ENCODE assay signal across 22 cellular contexts in the genomic region with DNA sequence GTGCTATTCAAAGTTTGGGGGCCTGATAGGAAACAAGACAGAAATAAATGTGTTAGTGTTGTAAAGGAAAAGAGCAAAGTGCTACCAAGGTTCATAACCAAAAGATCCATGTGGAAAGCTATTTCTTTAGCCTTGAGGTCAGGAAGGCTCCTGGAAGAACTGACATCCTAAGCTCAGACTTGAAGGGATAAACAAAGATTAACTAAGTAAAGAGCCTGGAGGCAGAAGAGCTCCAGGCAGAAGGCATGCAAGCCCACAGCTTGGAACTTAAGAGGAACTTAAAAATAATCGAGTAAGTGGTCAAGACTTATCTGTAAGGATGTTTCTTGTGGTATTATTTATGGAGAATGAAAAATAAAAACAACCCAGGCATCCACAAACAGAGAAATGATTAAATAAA.
"Had no signal": no experiment of that assay in that cellular context is flagged by ENCODE, and none has a peak within 500 bp of the region (broad histone marks: within the 10 kb centered on the region; RNA-seq: fewer than 3 reads in every experiment).

No MANE protein-coding gene starts in this region.

- H3K27ac ChIP-seq: foreskin keratinocyte, heart right ventricle, lower lobe of right lung, parathyroid adenoma, right lobe of liver, suprapubic skin, transverse colon, upper lobe of right lung, uterus had no signal

- ATAC-seq: effector memory CD8-positive, alpha-beta T cell; foreskin keratinocyte; heart right ventricle; left ventricle myocardium superior; lower lobe of right lung; natural killer cell; right lobe of liver; stimulated activated naive CD8-positive, alpha-beta T cell treated with anti-CD3 and anti-CD28 coated beads, Interleukin-15, amount 100 ng/mL, for 72 hours; upper lobe of right lung had no signal

- H3K9ac ChIP-seq: parathyroid adenoma had no signal

- H3K4me1 ChIP-seq: foreskin keratinocyte, heart right ventricle, lower lobe of right lung, parathyroid adenoma, right lobe of liver, suprapubic skin, transverse colon, upper lobe of right lung, uterus had no signal

- H3K79me2 ChIP-seq: parathyroid adenoma had no signal

- H3K27me3 ChIP-seq: foreskin keratinocyte, heart right ventricle, right lobe of liver, suprapubic skin, transverse colon, upper lobe of right lung, uterus had no signal

- DNase-seq: cortex of kidney; effector memory CD8-positive, alpha-beta T cell; foreskin keratinocyte; glutamatergic neuron; heart right ventricle; hippocampal formation; left ventricle myocardium superior; lower lobe of right lung; natural killer cell; right lobe of liver; small intestine; stimulated activated CD4-positive, alpha-beta T cell treated with anti-CD3 and anti-CD28 coated beads, Interleukin-12 subunit alpha, Interleukin-12 subunit beta, amount 100 ng/mL, for 4 hours; stimulated activated CD4-positive, alpha-beta T cell treated with anti-CD3 and anti-CD28 coated beads, Interleukin-1b, Interleukin-23, amount 100 ng/mL, for 48 hours; stimulated activated CD4-positive, alpha-beta T cell treated with anti-CD3 and anti-CD28 coated beads, Interleukin-4, amount 100 ng/mL, for 1 hour; stimulated activated CD8-positive, alpha-beta memory T cell treated with anti-CD3 and anti-CD28 coated beads, Interleukin-4, amount 100 ng/mL, for 48 hours; stimulated activated naive CD4-positive, alpha-beta T cell; stimulated activated naive CD8-positive, alpha-beta T cell treated with anti-CD3 and anti-CD28 coated beads, Interleukin-15, amount 100 ng/mL, for 72 hours; transverse colon; upper lobe of right lung; uterus had no signal

- H3K36me3 ChIP-seq: heart right ventricle, lower lobe of right lung, right lobe of liver, suprapubic skin, transverse colon, upper lobe of right lung, uterus had no signal

- H3K9me3 ChIP-seq: heart right ventricle, lower lobe of right lung, right lobe of liver, suprapubic skin, transverse colon, upper lobe of right lung, uterus had no signal

- H3K4me3 ChIP-seq: heart right ventricle, lower lobe of right lung, right lobe of liver, suprapubic skin, transverse colon, upper lobe of right lung, uterus had no signal
